ENCODE assay signal across 9 cellular contexts in genomic region chr10:48493083-48493871, GRCh38.
DNase-seq lines count a peak whose midpoint lies in the region; ATAC-seq and TF ChIP-seq lines count a peak whose summit lies in the region.
"Had no signal": no experiment of that assay in that cellular context is flagged by ENCODE, and none has a peak within 500 bp of the region (broad histone marks: within the 10 kb centered on the region; RNA-seq: fewer than 3 reads in every experiment).

No MANE protein-coding gene starts in this region.

- no peak for TF ChIP-seq POLR2A in upper lobe of left lung (IDR thresholded peaks at IDR 0.05)

- no peak overlapping the region for H3K4me3 Mint-ChIP-seq in activated naive CD4-positive, alpha-beta T cell treated with anti-CD3 and anti-CD28 coated beads, Interleukin-2, amount 10 ng/mL, durations not matched to agents 7 days and 5 days
- H3K4me3 Mint-ChIP-seq: neural crest cell had no signal

- peaks cover 43% of the 10 kb centered on the region for H3K27me3 Mint-ChIP-seq in activated naive CD4-positive, alpha-beta T cell treated with anti-CD3 and anti-CD28 coated beads, Interleukin-2, amount 10 ng/mL, durations not matched to agents 7 days and 5 days

- no peaks in the 10 kb centered on the region for H3K36me3 ChIP-seq in upper lobe of left lung

- peaks cover 23% of the 10 kb centered on the region for H3K4me1 Mint-ChIP-seq in activated naive CD4-positive, alpha-beta T cell treated with anti-CD3 and anti-CD28 coated beads, Interleukin-2, amount 10 ng/mL, durations not matched to agents 7 days and 5 days

- POLR2A ChIA-PET in HEK293T (lab: Yijun Ruan, JAX): no interaction called here

- no peaks in the 10 kb centered on the region for H3K9me3 ChIP-seq in upper lobe of left lung

- H3K4me1 ChIP-seq in upper lobe of left lung: peaks cover 0 to 6% (median 0%) of the 10 kb centered on the region in 4 donors

- H3K4me3 ChIP-seq in upper lobe of left lung: no peak overlapping the region

- no peaks in the 10 kb centered on the region for H3K36me3 Mint-ChIP-seq in activated naive CD4-positive, alpha-beta T cell treated with anti-CD3 and anti-CD28 coated beads, Interleukin-2, amount 10 ng/mL, durations not matched to agents 7 days and 5 days

- CTCF ChIA-PET in activated naive CD4-positive, alpha-beta T cell treated with anti-CD3 and anti-CD28 coated beads, Interleukin-2, amount 10 ng/mL, durations not matched to agents 7 days and 5 days (lab: Charles Lee): no interaction called here
- CTCF ChIA-PET in HEK293T (lab: Yijun Ruan, JAX): no interaction called here

- WGBS in upper lobe of left lung, 2 donors: 48 to 61% methylated on average over 11 to 16 of the region's 16 CpGs

- no peaks in the 10 kb centered on the region for H3K9me3 Mint-ChIP-seq in activated naive CD4-positive, alpha-beta T cell treated with anti-CD3 and anti-CD28 coated beads, Interleukin-2, amount 10 ng/mL, durations not matched to agents 7 days and 5 days
- H3K9me3 Mint-ChIP-seq: neural crest cell had no signal

- no peak overlapping the region for H3K27ac ChIP-seq in upper lobe of left lung

- peak; percentile 19 to 65 for ATAC-seq in upper lobe of left lung (ENCODE audit: low FRiP score in 2 of 2)
- no peak for ATAC-seq in GM18511 (IDR thresholded peaks at IDR 0.05; ENCODE audit: unreplicated experiment)

- H3K27me3 ChIP-seq in upper lobe of left lung: no peaks in the 10 kb centered on the region

- TF ChIP-seq CTCF in upper lobe of left lung (IDR thresholded peaks at IDR 0.05): no peak

- H3K27ac Mint-ChIP-seq in activated naive CD4-positive, alpha-beta T cell treated with anti-CD3 and anti-CD28 coated beads, Interleukin-2, amount 10 ng/mL, durations not matched to agents 7 days and 5 days: no peak overlapping the region

- DNase-seq in activated CD8-positive, alpha-beta memory T cell treated with anti-CD3 and anti-CD28 coated beads for 24 hours: peak; percentile 45
- DNase-seq in activated CD8-positive, alpha-beta memory T cell treated with anti-CD3 and anti-CD28 coated beads, Interleukin-2, amount 50 U/mL, for 4 hours: no peak
- DNase-seq in NCI-H510A (lab: John Stamatoyannopoulos, UW) (peak; percentile 16), dermis blood vessel endothelial cell (peak; percentile 25), upper lobe of left lung (peak in 1 of 2 donors; percentile 34), HEK293T (ENCODE audit: extremely low spot score) (no peak)
- DNase-seq in activated naive CD4-positive, alpha-beta T cell treated with anti-CD3 and anti-CD28 coated beads, Interleukin-2, amount 10 ng/mL, durations not matched to agents 7 days and 5 days: no peak

- TF ChIP-seq EP300 in upper lobe of left lung (IDR thresholded peaks at IDR 0.05): no peak

TF ChIP-seq in HEK293T, 16 proteins besides CTCF, POLR2A, EP300 and RAD21:
- TF ChIP-seq ELF4 (IDR thresholded peaks at IDR 0.05) (no peak), SUZ12 (IDR thresholded peaks at IDR 0.05) (no peak), ZNF384 (IDR thresholded peaks at IDR 0.05) (no peak), ARNT (IDR thresholded peaks at IDR 0.05) (no peak), CTBP1 (IDR thresholded peaks at IDR 0.05; ENCODE audit: borderline replicate concordance) (no peak), HDGF (IDR thresholded peaks at IDR 0.05; ENCODE audit: borderline replicate concordance) (no peak), SP1 (IDR thresholded peaks at IDR 0.05) (no peak), FOXK2 (IDR thresholded peaks at IDR 0.05) (no peak), NFRKB (IDR thresholded peaks at IDR 0.05) (no peak)

Comparison
In these comparisons a context has a peak if more than half of its experiments do, and no peak if none do; other contexts are left out.
1. DNase-seq: peak in activated CD8-positive, alpha-beta memory T cell treated with anti-CD3 and anti-CD28 coated beads for 24 hours (single experiment), NCI-H510A (single experiment) and dermis blood vessel endothelial cell (single experiment); none in activated CD8-positive, alpha-beta memory T cell treated with anti-CD3 and anti-CD28 coated beads, Interleukin-2, amount 50 U/mL, for 4 hours (single experiment), activated naive CD4-positive, alpha-beta T cell treated with anti-CD3 and anti-CD28 coated beads, Interleukin-2, amount 10 ng/mL, durations not matched to agents 7 days and 5 days (single experiment) and HEK293T (single experiment).